Comparison of ENCODE assay signal across 8 cellular contexts in the genomic region with DNA sequence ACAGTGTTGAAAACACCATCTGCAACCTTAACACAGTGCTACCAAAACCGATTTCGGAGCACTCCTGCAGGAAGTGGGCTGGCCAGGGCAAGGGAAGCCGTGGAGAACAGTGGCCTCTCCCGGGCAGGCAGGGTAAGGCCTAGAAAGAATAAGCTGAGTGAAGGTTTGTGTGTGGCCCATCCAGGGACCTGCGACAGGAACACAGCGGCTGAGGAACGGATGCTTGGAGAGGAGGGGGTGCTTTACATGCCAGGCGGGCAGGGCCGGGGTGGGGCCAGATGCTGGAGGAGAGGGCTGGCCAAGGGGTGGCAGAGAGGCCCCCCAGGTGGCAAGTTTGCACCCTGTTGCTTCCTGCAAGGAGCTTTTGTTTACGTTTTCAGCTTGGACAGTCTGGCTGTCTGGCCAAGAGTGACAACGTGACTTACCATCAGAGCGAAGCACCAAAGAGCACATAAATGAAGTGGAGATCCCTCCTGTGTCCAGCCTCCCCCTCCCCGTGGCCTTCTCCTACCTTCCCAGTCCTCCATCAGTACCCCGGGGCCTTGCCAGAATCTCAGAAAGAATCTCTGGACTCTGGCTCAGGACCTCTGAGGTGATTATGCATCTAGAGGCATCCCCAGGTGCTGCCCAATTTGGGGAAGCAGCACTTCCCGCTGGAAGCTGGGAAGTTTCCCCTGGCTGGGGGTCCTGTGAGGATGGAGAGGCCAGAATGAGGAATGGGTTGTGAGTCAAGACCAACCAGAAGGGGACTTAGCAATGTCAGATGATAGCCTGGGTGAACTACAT.
DNase-seq lines count a peak whose midpoint lies in the region; ATAC-seq, FAIRE-seq and TF ChIP-seq lines count a peak whose summit lies in the region.

No MANE protein-coding gene starts in this region.

- H3K27me3 ChIP-seq in keratinocyte (ENCODE audit: control insufficient read depth, extremely low read depth, insufficient read depth, low read length): no peaks in the 10 kb centered on the region

- peak; percentile 28 for DNase-seq in NCI-H2029 treated with DMSO at 0.1 percent for 48 hours (lab: John Stamatoyannopoulos, UW)
- peak; percentile 78 to 82 for DNase-seq in cardiac fibroblast (ENCODE audit: low read depth in 2 of 2)
- DNase-seq in keratinocyte (ENCODE audit: low read depth, low spot score): no peak
- peak; percentile 47 for DNase-seq in stimulated activated CD4-positive, alpha-beta T cell treated with anti-CD3 and anti-CD28 coated beads, Interleukin-12 subunit alpha, Interleukin-12 subunit beta, amount 100 ng/mL, for 4 hours
- DNase-seq in GM12892 (ENCODE audit: insufficient read length): no peak

- peaks cover 83% of the 10 kb centered on the region for H3K79me2 ChIP-seq in keratinocyte (ENCODE audit: control insufficient read depth, insufficient read depth, low read length)

- FAIRE-seq in keratinocyte (lab: Jason Lieb, UNC) (no peak), GM12892 (lab: Jason Lieb, UNC) (no peak)

- H3K4me3 ChIP-seq in cardiac fibroblast (replicated peaks in 1 of 2; ENCODE audit: low read depth in 2 of 2, low read length in 2 of 2): peak overlapping the region in 1 of 2 donors; percentile 61
- peak overlapping the region in 1 of 3 experiments; percentile 70 for H3K4me3 ChIP-seq in keratinocyte (ENCODE audit: control insufficient read depth in 2 of 3, extremely low read depth in 1 of 3, insufficient read depth in 2 of 3, low read depth in 1 of 3, low read length in 3 of 3)

- dilution Hi-C loops in keratinocyte (cut with MboI; ENCODE audit: extremely low pct_ligation_motif_present, low sequenced_read_pairs): no loop called here

- H2AFZ ChIP-seq in keratinocyte (ENCODE audit: control insufficient read depth, low read length): no peak overlapping the region

- TF ChIP-seq POLR2A in GM12892 (IDR thresholded peaks at IDR 0.05; ENCODE audit: low read depth, low read length): no peak

- H4K20me1 ChIP-seq in keratinocyte (ENCODE audit: control insufficient read depth, extremely low read depth, insufficient read depth, low read length): peaks cover 13% of the 10 kb centered on the region

- peak; percentile 42 for ATAC-seq in HG02885 (IDR thresholded peaks at IDR 0.05; ENCODE audit: poor library complexity, unreplicated experiment)

- TF ChIP-seq CTCF in GM12872 (IDR thresholded peaks at IDR 0.05; ENCODE audit: insufficient read depth, low read depth, low read length) (peak; percentile 60), VCaP (conservative IDR thresholded peaks at IDR 0.05) (peak; percentile 95), cardiac fibroblast (IDR thresholded peaks at IDR 0.05; ENCODE audit: low read depth, low read length) (peak; percentile 88), keratinocyte (optimal IDR thresholded peaks at IDR 0.05 in 1 of 3, IDR thresholded peaks at IDR 0.05 in 1 of 3, conservative IDR thresholded peaks at IDR 0.05 in 1 of 3; ENCODE audit: extremely low read depth in 1 of 3, insufficient read depth in 2 of 3, low read length in 3 of 3) (peak; percentile 87 to 96 (median 87))

- H3K27ac ChIP-seq in VCaP (peak overlapping the region; percentile 99), keratinocyte (ENCODE audit: control insufficient read depth, insufficient read depth, low read length) (peak overlapping the region; percentile 88)

- H3K36me3 ChIP-seq in keratinocyte (ENCODE audit: control insufficient read depth in 2 of 2, extremely low read depth in 1 of 2, insufficient read depth in 2 of 2, low read length in 2 of 2): no peaks in the 10 kb centered on the region

- H3K9ac ChIP-seq in keratinocyte (ENCODE audit: control insufficient read depth, extremely low read depth, insufficient read depth, low read length): peak overlapping the region; percentile 80

- H3K4me1 ChIP-seq in keratinocyte (ENCODE audit: control insufficient read depth, extremely low read depth, insufficient read depth, low read length): peaks cover 57% of the 10 kb centered on the region

- H3K4me2 ChIP-seq in keratinocyte (ENCODE audit: control insufficient read depth, extremely low read depth, insufficient read depth, low read depth, low read length): peak overlapping the region; percentile 91

- H3K9me1 ChIP-seq in keratinocyte (ENCODE audit: control insufficient read depth, extremely low read depth, insufficient read depth, low read length): peaks cover 4% of the 10 kb centered on the region

- no peaks in the 10 kb centered on the region for H3K9me3 ChIP-seq in keratinocyte (ENCODE audit: control insufficient read depth, low read depth, low read length)

Comparison
In these comparisons a context has a peak if more than half of its experiments do, and no peak if none do; other contexts are left out.
1. DNase-seq: peak in NCI-H2029 treated with DMSO at 0.1 percent for 48 hours (single experiment), cardiac fibroblast (2 of 2) and stimulated activated CD4-positive, alpha-beta T cell treated with anti-CD3 and anti-CD28 coated beads, Interleukin-12 subunit alpha, Interleukin-12 subunit beta, amount 100 ng/mL, for 4 hours (single experiment); none in keratinocyte (single experiment) and GM12892 (single experiment).
2. Peak in every context shown above with its lines, with median percentiles within 50 percentile points of each other: CTCF ChIP-seq.